ENCODE assay signal across 1 cellular context in the genomic region with DNA sequence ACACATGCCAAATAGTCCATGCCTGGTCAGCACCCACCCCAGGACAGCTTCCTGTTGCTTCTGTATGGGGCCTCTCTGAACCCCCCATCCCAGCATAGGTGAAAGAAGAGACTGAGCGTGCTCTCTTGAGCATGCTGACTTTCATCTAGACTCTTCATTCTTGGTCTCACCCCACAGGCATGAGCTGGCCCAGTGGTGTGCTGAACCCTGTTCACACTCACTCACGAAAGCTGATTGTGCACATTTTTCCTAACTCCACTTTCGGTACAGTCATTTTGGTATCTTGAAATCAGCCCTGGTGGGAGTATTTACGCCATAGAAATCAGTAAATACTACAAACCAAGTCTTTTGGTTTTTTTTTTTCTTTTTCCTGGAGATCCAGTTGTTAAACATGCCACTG.
TF ChIP-seq lines count a peak whose summit lies in the region.

No MANE protein-coding gene starts in this region.

TF ChIP-seq in GM12878, 131 proteins besides CTCF, POLR2A, EP300 and RAD21 (continued from another document):
- TF ChIP-seq, protein P1, sequence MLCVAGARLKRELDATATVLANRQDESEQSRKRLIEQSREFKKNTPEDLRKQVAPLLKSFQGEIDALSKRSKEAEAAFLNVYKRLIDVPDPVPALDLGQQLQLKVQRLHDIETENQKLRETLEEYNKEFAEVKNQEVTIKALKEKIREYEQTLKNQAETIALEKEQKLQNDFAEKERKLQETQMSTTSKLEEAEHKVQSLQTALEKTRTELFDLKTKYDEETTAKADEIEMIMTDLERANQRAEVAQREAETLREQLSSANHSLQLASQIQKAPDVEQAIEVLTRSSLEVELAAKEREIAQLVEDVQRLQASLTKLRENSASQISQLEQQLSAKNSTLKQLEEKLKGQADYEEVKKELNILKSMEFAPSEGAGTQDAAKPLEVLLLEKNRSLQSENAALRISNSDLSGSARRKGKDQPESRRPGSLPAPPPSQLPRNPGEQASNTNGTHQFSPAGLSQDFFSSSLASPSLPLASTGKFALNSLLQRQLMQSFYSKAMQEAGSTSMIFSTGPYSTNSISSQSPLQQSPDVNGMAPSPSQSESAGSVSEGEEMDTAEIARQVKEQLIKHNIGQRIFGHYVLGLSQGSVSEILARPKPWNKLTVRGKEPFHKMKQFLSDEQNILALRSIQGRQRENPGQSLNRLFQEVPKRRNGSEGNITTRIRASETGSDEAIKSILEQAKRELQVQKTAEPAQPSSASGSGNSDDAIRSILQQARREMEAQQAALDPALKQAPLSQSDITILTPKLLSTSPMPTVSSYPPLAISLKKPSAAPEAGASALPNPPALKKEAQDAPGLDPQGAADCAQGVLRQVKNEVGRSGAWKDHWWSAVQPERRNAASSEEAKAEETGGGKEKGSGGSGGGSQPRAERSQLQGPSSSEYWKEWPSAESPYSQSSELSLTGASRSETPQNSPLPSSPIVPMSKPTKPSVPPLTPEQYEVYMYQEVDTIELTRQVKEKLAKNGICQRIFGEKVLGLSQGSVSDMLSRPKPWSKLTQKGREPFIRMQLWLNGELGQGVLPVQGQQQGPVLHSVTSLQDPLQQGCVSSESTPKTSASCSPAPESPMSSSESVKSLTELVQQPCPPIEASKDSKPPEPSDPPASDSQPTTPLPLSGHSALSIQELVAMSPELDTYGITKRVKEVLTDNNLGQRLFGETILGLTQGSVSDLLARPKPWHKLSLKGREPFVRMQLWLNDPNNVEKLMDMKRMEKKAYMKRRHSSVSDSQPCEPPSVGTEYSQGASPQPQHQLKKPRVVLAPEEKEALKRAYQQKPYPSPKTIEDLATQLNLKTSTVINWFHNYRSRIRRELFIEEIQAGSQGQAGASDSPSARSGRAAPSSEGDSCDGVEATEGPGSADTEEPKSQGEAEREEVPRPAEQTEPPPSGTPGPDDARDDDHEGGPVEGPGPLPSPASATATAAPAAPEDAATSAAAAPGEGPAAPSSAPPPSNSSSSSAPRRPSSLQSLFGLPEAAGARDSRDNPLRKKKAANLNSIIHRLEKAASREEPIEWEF (IDR thresholded peaks at IDR 0.05; ENCODE audit: insufficient replicate concordance, low read depth, low read length) = no peak
- TF ChIP-seq, protein P2, sequence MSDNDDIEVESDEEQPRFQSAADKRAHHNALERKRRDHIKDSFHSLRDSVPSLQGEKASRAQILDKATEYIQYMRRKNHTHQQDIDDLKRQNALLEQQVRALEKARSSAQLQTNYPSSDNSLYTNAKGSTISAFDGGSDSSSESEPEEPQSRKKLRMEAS (IDR thresholded peaks at IDR 0.05; ENCODE audit: low read depth, low read length) = no peak
- TF ChIP-seq, protein P3, sequence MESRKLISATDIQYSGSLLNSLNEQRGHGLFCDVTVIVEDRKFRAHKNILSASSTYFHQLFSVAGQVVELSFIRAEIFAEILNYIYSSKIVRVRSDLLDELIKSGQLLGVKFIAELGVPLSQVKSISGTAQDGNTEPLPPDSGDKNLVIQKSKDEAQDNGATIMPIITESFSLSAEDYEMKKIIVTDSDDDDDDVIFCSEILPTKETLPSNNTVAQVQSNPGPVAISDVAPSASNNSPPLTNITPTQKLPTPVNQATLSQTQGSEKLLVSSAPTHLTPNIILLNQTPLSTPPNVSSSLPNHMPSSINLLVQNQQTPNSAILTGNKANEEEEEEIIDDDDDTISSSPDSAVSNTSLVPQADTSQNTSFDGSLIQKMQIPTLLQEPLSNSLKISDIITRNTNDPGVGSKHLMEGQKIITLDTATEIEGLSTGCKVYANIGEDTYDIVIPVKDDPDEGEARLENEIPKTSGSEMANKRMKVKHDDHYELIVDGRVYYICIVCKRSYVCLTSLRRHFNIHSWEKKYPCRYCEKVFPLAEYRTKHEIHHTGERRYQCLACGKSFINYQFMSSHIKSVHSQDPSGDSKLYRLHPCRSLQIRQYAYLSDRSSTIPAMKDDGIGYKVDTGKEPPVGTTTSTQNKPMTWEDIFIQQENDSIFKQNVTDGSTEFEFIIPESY (IDR thresholded peaks at IDR 0.05) = no peak
TF ChIP-seq in GM12878: peak in this region for 0.
